Comparison of ENCODE assay signal across 8 cellular contexts in the genomic region with DNA sequence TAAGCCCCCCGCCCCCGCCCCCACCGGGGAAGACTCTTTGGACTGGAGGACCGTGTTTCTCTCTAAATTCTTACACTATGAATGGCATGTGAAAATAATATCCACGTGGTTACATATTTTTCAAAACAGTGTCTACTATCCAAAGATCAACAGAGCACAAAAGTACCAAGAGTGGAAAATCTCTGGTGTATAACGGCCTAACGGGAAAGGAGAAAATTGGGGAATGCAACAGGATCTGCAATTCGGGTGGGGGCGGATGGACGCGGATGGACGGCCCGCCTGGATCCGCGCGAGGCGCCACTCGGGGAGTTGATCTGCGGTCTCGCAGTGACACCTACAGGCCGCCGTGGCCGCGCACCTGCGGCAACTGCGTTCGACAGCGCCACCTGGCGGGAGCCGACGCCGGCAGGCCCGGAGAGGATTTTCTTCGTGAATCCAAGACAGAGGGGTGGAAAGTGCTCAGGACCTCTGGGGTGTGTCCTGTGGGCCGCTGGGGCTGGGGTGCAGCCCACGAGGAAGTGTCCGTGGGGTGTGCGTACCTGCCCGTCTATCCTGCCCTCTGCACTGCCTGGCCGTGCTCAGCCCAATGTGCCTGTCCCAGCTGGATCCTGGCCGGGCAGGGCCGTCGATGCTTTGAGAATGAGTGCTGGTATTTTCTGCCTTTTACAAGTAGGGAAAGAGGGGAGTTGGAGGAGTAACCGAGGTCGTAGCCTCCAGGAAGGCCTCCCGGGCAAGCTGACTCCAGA. TPM values are rescaled to one million over a fixed set of nuclear protein-coding genes. Genes with fewer than 3 reads are reported as not detected.
A peak's percentile ranks its signal among the peaks of the same experiment; 100 is the strongest.
DNase-seq lines count a peak whose midpoint lies in the region; ATAC-seq and TF ChIP-seq lines count a peak whose summit lies in the region.

No MANE protein-coding gene starts in this region.

- H3K36me3 Mint-ChIP-seq in Caco-2 (ENCODE audit: insufficient read depth, unreplicated experiment) (no peaks in the 10 kb centered on the region), T-cell (no peaks in the 10 kb centered on the region)
- no peaks in the 10 kb centered on the region for H3K36me3 Mint-ChIP-seq in activated naive CD8-positive, alpha-beta T cell treated with anti-CD3 and anti-CD28 coated beads, Interleukin-2, amount 10 ng/mL, durations not matched to agents 7 days and 5 days

- POLR2A ChIA-PET in Caco-2 (lab: Charles Lee) (no interaction called here), T-cell (lab: Charles Lee) (no interaction called here)
- POLR2A ChIA-PET in activated naive CD8-positive, alpha-beta T cell treated with anti-CD3 and anti-CD28 coated beads, Interleukin-2, amount 10 ng/mL, durations not matched to agents 7 days and 5 days (lab: Charles Lee), result no interaction called here

- ATAC-seq in GM21447 (IDR thresholded peaks at IDR 0.05; ENCODE audit: unreplicated experiment), result peak; percentile 73
- peak; percentile 85 to 86 (median 85) for ATAC-seq in T-cell (replicated peaks in 1 of 4)
- ATAC-seq in activated naive CD8-positive, alpha-beta T cell treated with anti-CD3 and anti-CD28 coated beads, Interleukin-2, amount 10 ng/mL, durations not matched to agents 7 days and 5 days (ENCODE audit: low read depth), result peak; percentile 86
- peak; percentile 51 to 92 (median 86) for ATAC-seq in heart left ventricle

- no peak for TF ChIP-seq POLR2A in heart left ventricle (IDR thresholded peaks at IDR 0.05)

- no peaks in the 10 kb centered on the region for H3K9me3 ChIP-seq in Caco-2
- H3K9me3 ChIP-seq in heart left ventricle, result no peaks in the 10 kb centered on the region

- H3K4me1 Mint-ChIP-seq in Caco-2 (ENCODE audit: low read depth, unreplicated experiment) (no peaks in the 10 kb centered on the region), T-cell (peaks cover 0 to 6% (median 4%) of the 10 kb centered on the region in 3 donors)
- H3K4me1 Mint-ChIP-seq in activated naive CD8-positive, alpha-beta T cell treated with anti-CD3 and anti-CD28 coated beads, Interleukin-2, amount 10 ng/mL, durations not matched to agents 7 days and 5 days, result no peaks in the 10 kb centered on the region

- H3K4me1 ChIP-seq in Caco-2, result no peaks in the 10 kb centered on the region
- peaks cover 0 to 6% (median 0%) of the 10 kb centered on the region in 12 donors for H3K4me1 ChIP-seq in heart left ventricle

- H3K4me3 Mint-ChIP-seq in Caco-2 (ENCODE audit: unreplicated experiment), result no peak overlapping the region
- no peak overlapping the region for H3K4me3 Mint-ChIP-seq in T-cell
- H3K4me3 Mint-ChIP-seq in activated naive CD8-positive, alpha-beta T cell treated with anti-CD3 and anti-CD28 coated beads, Interleukin-2, amount 10 ng/mL, durations not matched to agents 7 days and 5 days, result no peak overlapping the region

- TF ChIP-seq CTCF in Caco-2 (IDR thresholded peaks at IDR 0.05; ENCODE audit: insufficient read depth in 1 of 2, low read depth in 1 of 2, low read length in 1 of 2, severe bottlenecking in 1 of 2, unreplicated experiment in 1 of 2) (peak; percentile 100), LNCAP (IDR thresholded peaks at IDR 0.05) (peak; percentile 100), heart left ventricle (IDR thresholded peaks at IDR 0.05) (peak; percentile 100)

- no peak overlapping the region for H3K27ac ChIP-seq in heart left ventricle

- no peak overlapping the region for H3K4me3 ChIP-seq in Caco-2 (ENCODE audit: low read depth, low read length)
- no peak overlapping the region for H3K4me3 ChIP-seq in heart left ventricle

- H3K27me3 ChIP-seq in Caco-2 (replicated peaks; ENCODE audit: control insufficient read depth, insufficient read depth, low read length) (peaks cover 2% of the 10 kb centered on the region), heart left ventricle (peaks cover 0 to 24% (median 7%) of the 10 kb centered on the region in 9 donors)

- CTCF ChIA-PET in Caco-2 (lab: Charles Lee) (interaction anchor here (0.8 to 3.0 kb wide), 8 partner anchors 28 to 617 kb away, joined by 3 to 10 read pairs (median 4); no protein-coding TSS in a partner anchor), T-cell (lab: Charles Lee) (interaction anchor here (0.5 to 0.9 kb wide), 6 partner anchors 11 to 712 kb away, joined by 3 to 7 read pairs (median 4); no protein-coding TSS in a partner anchor)

- intact Hi-C loops in Caco-2 (cut with micrococcal nuclease; ENCODE audit: unreplicated experiment), result loop anchor here (1.0 kb wide), 4 partner anchors 556 to 696 kb away; no protein-coding TSS in a partner anchor
- intact Hi-C loops in heart left ventricle (cut with DNase I), result loop anchor here (1.0 to 10.0 kb wide), 8 partner anchors 613 to 825 kb away; no protein-coding TSS in a partner anchor

- H3K36me3 ChIP-seq in Caco-2 (ENCODE audit: control insufficient read depth, insufficient read depth, low read length) (no peaks in the 10 kb centered on the region), heart left ventricle (no peaks in the 10 kb centered on the region)

- H3K9me3 Mint-ChIP-seq in Caco-2 (ENCODE audit: unreplicated experiment) (no peaks in the 10 kb centered on the region), T-cell (no peaks in the 10 kb centered on the region)
- no peaks in the 10 kb centered on the region for H3K9me3 Mint-ChIP-seq in activated naive CD8-positive, alpha-beta T cell treated with anti-CD3 and anti-CD28 coated beads, Interleukin-2, amount 10 ng/mL, durations not matched to agents 7 days and 5 days

- 4 to 7% (median 7%) methylated on average over 39 to 46 of the region's 46 CpGs for WGBS in heart left ventricle, 4 donors

- H3K27me3 Mint-ChIP-seq in Caco-2 (ENCODE audit: insufficient read depth, unreplicated experiment) (peaks cover 38% of the 10 kb centered on the region), T-cell (peaks cover 11 to 18% of the 10 kb centered on the region in 2 donors)
- peaks cover 8% of the 10 kb centered on the region for H3K27me3 Mint-ChIP-seq in activated naive CD8-positive, alpha-beta T cell treated with anti-CD3 and anti-CD28 coated beads, Interleukin-2, amount 10 ng/mL, durations not matched to agents 7 days and 5 days

- H3K27ac Mint-ChIP-seq in Caco-2 (ENCODE audit: unreplicated experiment), result no peak overlapping the region
- H3K27ac Mint-ChIP-seq in T-cell, result peak overlapping the region; percentile 4 to 72
- H3K27ac Mint-ChIP-seq in activated naive CD8-positive, alpha-beta T cell treated with anti-CD3 and anti-CD28 coated beads, Interleukin-2, amount 10 ng/mL, durations not matched to agents 7 days and 5 days, result no peak overlapping the region

- peak; percentile 86 to 95 for DNase-seq in Caco-2
- DNase-seq in T-cell, result peak; percentile 49 to 90 (median 82)
- DNase-seq in activated naive CD8-positive, alpha-beta T cell treated with anti-CD3 and anti-CD28 coated beads, Interleukin-2, amount 10 ng/mL, durations not matched to agents 7 days and 5 days, result peak; percentile 94
- DNase-seq in heart left ventricle, result peak; percentile 77 to 93 (median 85)
- peak; percentile 93 for DNase-seq in retina
- no peak for DNase-seq in cerebellar nuclear complex (lab: John Stamatoyannopoulos, UW)

- no TSS peak for BruUV-seq in Caco-2 (replicated peaks; lab: Mats Ljungman, UMichigan)

RNA-seq across cellular contexts. Expression of gene ANKRD60, which starts 18.6 kb away (rescaled TPM):
- total RNA-seq in Caco-2 (2022) (not detected in 2 replicates), T-cell (under 1 TPM in 1 of 5 donors, not detected in 4; 0.82 TPM), heart left ventricle (not detected)
- not detected for total RNA-seq in activated naive CD8-positive, alpha-beta T cell treated with anti-CD3 and anti-CD28 coated beads, Interleukin-2, amount 10 ng/mL, durations not matched to agents 7 days and 5 days
- not detected for polyA plus RNA-seq in heart left ventricle

Comparison
In these comparisons a context has a peak if more than half of its experiments do, and no peak if none do; other contexts are left out.
1. DNase-seq: peak in Caco-2 (2 of 2), T-cell (34 of 34), activated naive CD8-positive, alpha-beta T cell treated with anti-CD3 and anti-CD28 coated beads, Interleukin-2, amount 10 ng/mL, durations not matched to agents 7 days and 5 days (single experiment), heart left ventricle (5 of 5) and retina (single experiment); none in cerebellar nuclear complex (0 of 2).
2. H3K27ac Mint-ChIP-seq: peak in T-cell (2 of 2); none in Caco-2 (single experiment) and activated naive CD8-positive, alpha-beta T cell treated with anti-CD3 and anti-CD28 coated beads, Interleukin-2, amount 10 ng/mL, durations not matched to agents 7 days and 5 days (single experiment).
3. Peak in every context shown above with its lines, with median percentiles within 50 percentile points of each other: CTCF ChIP-seq and ATAC-seq.